Comparison of ENCODE assay signal across 1 cellular context in the genomic region with DNA sequence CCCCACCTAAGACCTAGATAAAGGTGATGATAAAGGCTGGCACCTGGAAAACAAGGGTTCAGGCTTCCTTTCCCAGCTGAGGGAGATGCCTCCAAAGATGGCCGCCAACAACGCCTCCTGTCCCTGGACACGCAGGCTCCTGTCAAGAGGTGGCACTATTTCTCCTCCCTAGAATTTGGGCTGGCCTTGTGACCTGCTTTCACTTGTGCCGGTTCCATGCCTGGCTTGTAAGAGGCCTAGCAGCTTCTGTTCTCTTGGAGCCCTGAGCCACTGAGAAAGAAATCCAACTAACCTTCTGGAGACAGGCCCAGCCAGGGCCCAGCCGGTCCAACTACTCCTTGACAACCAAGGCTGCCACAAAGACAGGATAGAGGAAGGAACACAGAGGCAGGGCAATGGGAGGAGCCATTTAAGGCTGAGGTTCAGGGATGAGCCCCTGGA.
TF ChIP-seq lines count a peak whose summit lies in the region.

No MANE protein-coding gene starts in this region.

TF ChIP-seq in HepG2, 621 proteins besides CTCF, POLR2A, EP300 and RAD21 (continued from another document and continues in another):
- TF ChIP-seq NR2F2 (IDR thresholded peaks at IDR 0.05; ENCODE audit: borderline replicate concordance, low read depth) (no peak), IRX3 (CRISPR knock-in tag; IDR thresholded peaks at IDR 0.05; ENCODE audit: borderline replicate concordance, low read depth) (no peak), ZNF335 (CRISPR knock-in tag; IDR thresholded peaks at IDR 0.05) (peak; percentile 49; the same call in 1 of the 2 replicates), ZBTB7B (CRISPR knock-in tag; IDR thresholded peaks at IDR 0.05) (0 out of 2 replicates have a peak, but pooled peaks have one; percentile 2), GFI1 (CRISPR knock-in tag; IDR thresholded peaks at IDR 0.05; ENCODE audit: borderline replicate concordance) (no peak), SMC3 (IDR thresholded peaks at IDR 0.05; ENCODE audit: low read length) (peak; percentile 99), ZNF274 (CRISPR knock-in tag; IDR thresholded peaks at IDR 0.05) (peak; percentile 35; the same call in 1 of the 2 replicates), MAZ (IDR thresholded peaks at IDR 0.05; ENCODE audit: borderline replicate concordance, low read depth, low read length) (no peak), MAZ (CRISPR knock-in tag; IDR thresholded peaks at IDR 0.05; ENCODE audit: low read depth) (peak; percentile 83), ETV5 (CRISPR knock-in tag; IDR thresholded peaks at IDR 0.05; ENCODE audit: borderline replicate concordance) (peak; percentile 27; the same call in 1 of the 2 replicates), ZNF33B (CRISPR knock-in tag; IDR thresholded peaks at IDR 0.05) (peak; percentile 52; the same call in 1 of the 2 replicates), ZNF333 (CRISPR knock-in tag; IDR thresholded peaks at IDR 0.05; ENCODE audit: borderline replicate concordance) (no peak), ZNF598 (CRISPR knock-in tag; IDR thresholded peaks at IDR 0.05; ENCODE audit: borderline replicate concordance) (0 out of 2 replicates have a peak, but pooled peaks have one; percentile 58), JUN (CRISPR knock-in tag; IDR thresholded peaks at IDR 0.05) (peak; percentile 33; the same call in 1 of the 2 replicates), SOX6 (IDR thresholded peaks at IDR 0.05) (no peak), SOX6 (CRISPR knock-in tag; IDR thresholded peaks at IDR 0.05) (peak; percentile 40; the same call in 1 of the 2 replicates), ZNF292 (CRISPR knock-in tag; IDR thresholded peaks at IDR 0.05; ENCODE audit: borderline replicate concordance, low read depth) (peak; percentile 70; the same call in 1 of the 2 replicates), XRCC5 (optimal IDR thresholded peaks at IDR 0.05; ENCODE audit: low read length) (peak; percentile 88), FOXK2 (IDR thresholded peaks at IDR 0.05) (no peak), ZNF619 (CRISPR knock-in tag; IDR thresholded peaks at IDR 0.05) (no peak), ZNF644 (CRISPR knock-in tag; IDR thresholded peaks at IDR 0.05; ENCODE audit: low read depth) (peak; percentile 91), U2AF2 (IDR thresholded peaks at IDR 0.05; ENCODE audit: low read depth, low read length) (no peak), RARG (CRISPR knock-in tag; IDR thresholded peaks at IDR 0.05; ENCODE audit: low read depth) (no peak), MAFK (conservative IDR thresholded peaks at IDR 0.05 in 1 of 2, IDR thresholded peaks at IDR 0.05 in 1 of 2; ENCODE audit: low read length in 2 of 2) (0 out of 4 replicates have a peak, but pooled peaks of 1 of the 2 experiments have one; percentile 2)
- TF ChIP-seq, protein P1, sequence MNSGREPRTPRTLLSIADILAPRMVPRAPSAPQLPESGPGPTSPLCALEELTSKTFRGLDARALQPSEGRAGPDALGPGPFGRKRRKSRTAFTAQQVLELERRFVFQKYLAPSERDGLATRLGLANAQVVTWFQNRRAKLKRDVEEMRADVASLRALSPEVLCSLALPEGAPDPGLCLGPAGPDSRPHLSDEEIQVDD (CRISPR knock-in tag; IDR thresholded peaks at IDR 0.05; ENCODE audit: borderline replicate concordance), result no peak
- TF ChIP-seq, protein P2, sequence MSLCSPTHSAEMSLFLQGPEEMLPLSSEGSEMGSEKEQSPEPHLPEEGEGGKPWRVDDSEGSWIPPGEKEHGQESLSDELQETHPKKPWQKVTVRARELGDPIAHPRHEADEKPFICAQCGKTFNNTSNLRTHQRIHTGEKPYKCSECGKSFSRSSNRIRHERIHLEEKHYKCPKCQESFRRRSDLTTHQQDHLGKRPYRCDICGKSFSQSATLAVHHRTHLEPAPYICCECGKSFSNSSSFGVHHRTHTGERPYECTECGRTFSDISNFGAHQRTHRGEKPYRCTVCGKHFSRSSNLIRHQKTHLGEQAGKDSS (CRISPR knock-in tag; IDR thresholded peaks at IDR 0.05; ENCODE audit: borderline replicate concordance, low read depth), result peak; percentile 90; the same call in 1 of the 2 replicates
- TF ChIP-seq, protein P3, sequence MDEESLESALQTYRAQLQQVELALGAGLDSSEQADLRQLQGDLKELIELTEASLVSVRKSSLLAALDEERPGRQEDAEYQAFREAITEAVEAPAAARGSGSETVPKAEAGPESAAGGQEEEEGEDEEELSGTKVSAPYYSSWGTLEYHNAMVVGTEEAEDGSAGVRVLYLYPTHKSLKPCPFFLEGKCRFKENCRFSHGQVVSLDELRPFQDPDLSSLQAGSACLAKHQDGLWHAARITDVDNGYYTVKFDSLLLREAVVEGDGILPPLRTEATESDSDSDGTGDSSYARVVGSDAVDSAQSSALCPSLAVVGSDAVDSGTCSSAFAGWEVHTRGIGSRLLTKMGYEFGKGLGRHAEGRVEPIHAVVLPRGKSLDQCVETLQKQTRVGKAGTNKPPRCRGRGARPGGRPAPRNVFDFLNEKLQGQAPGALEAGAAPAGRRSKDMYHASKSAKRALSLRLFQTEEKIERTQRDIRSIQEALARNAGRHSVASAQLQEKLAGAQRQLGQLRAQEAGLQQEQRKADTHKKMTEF (CRISPR knock-in tag; IDR thresholded peaks at IDR 0.05), result peak; percentile 61; the same call in 1 of the 2 replicates
- TF ChIP-seq, protein P4, sequence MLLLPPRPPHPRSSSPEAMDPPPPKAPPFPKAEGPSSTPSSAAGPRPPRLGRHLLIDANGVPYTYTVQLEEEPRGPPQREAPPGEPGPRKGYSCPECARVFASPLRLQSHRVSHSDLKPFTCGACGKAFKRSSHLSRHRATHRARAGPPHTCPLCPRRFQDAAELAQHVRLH (CRISPR knock-in tag; IDR thresholded peaks at IDR 0.05; ENCODE audit: borderline replicate concordance, low read depth), result peak; percentile 91; the same call in 1 of the 2 replicates
- TF ChIP-seq, protein P5, sequence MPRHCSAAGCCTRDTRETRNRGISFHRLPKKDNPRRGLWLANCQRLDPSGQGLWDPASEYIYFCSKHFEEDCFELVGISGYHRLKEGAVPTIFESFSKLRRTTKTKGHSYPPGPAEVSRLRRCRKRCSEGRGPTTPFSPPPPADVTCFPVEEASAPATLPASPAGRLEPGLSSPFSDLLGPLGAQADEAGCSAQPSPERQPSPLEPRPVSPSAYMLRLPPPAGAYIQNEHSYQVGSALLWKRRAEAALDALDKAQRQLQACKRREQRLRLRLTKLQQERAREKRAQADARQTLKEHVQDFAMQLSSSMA (CRISPR knock-in tag; IDR thresholded peaks at IDR 0.05), result no peak
- TF ChIP-seq, protein P6, sequence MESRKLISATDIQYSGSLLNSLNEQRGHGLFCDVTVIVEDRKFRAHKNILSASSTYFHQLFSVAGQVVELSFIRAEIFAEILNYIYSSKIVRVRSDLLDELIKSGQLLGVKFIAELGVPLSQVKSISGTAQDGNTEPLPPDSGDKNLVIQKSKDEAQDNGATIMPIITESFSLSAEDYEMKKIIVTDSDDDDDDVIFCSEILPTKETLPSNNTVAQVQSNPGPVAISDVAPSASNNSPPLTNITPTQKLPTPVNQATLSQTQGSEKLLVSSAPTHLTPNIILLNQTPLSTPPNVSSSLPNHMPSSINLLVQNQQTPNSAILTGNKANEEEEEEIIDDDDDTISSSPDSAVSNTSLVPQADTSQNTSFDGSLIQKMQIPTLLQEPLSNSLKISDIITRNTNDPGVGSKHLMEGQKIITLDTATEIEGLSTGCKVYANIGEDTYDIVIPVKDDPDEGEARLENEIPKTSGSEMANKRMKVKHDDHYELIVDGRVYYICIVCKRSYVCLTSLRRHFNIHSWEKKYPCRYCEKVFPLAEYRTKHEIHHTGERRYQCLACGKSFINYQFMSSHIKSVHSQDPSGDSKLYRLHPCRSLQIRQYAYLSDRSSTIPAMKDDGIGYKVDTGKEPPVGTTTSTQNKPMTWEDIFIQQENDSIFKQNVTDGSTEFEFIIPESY (CRISPR knock-in tag; IDR thresholded peaks at IDR 0.05), result peak; percentile 51; the same call in 1 of the 2 replicates
- TF ChIP-seq, protein P7, sequence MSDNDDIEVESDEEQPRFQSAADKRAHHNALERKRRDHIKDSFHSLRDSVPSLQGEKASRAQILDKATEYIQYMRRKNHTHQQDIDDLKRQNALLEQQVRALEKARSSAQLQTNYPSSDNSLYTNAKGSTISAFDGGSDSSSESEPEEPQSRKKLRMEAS (IDR thresholded peaks at IDR 0.05), result peak; percentile 41; the same call in 1 of the 2 replicates
- TF ChIP-seq, protein P8, sequence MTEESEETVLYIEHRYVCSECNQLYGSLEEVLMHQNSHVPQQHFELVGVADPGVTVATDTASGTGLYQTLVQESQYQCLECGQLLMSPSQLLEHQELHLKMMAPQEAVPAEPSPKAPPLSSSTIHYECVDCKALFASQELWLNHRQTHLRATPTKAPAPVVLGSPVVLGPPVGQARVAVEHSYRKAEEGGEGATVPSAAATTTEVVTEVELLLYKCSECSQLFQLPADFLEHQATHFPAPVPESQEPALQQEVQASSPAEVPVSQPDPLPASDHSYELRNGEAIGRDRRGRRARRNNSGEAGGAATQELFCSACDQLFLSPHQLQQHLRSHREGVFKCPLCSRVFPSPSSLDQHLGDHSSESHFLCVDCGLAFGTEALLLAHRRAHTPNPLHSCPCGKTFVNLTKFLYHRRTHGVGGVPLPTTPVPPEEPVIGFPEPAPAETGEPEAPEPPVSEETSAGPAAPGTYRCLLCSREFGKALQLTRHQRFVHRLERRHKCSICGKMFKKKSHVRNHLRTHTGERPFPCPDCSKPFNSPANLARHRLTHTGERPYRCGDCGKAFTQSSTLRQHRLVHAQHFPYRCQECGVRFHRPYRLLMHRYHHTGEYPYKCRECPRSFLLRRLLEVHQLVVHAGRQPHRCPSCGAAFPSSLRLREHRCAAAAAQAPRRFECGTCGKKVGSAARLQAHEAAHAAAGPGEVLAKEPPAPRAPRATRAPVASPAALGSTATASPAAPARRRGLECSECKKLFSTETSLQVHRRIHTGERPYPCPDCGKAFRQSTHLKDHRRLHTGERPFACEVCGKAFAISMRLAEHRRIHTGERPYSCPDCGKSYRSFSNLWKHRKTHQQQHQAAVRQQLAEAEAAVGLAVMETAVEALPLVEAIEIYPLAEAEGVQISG (CRISPR knock-in tag; IDR thresholded peaks at IDR 0.05), result 0 out of 2 replicates have a peak, but pooled peaks have one; percentile 32
- TF ChIP-seq, protein P9, sequence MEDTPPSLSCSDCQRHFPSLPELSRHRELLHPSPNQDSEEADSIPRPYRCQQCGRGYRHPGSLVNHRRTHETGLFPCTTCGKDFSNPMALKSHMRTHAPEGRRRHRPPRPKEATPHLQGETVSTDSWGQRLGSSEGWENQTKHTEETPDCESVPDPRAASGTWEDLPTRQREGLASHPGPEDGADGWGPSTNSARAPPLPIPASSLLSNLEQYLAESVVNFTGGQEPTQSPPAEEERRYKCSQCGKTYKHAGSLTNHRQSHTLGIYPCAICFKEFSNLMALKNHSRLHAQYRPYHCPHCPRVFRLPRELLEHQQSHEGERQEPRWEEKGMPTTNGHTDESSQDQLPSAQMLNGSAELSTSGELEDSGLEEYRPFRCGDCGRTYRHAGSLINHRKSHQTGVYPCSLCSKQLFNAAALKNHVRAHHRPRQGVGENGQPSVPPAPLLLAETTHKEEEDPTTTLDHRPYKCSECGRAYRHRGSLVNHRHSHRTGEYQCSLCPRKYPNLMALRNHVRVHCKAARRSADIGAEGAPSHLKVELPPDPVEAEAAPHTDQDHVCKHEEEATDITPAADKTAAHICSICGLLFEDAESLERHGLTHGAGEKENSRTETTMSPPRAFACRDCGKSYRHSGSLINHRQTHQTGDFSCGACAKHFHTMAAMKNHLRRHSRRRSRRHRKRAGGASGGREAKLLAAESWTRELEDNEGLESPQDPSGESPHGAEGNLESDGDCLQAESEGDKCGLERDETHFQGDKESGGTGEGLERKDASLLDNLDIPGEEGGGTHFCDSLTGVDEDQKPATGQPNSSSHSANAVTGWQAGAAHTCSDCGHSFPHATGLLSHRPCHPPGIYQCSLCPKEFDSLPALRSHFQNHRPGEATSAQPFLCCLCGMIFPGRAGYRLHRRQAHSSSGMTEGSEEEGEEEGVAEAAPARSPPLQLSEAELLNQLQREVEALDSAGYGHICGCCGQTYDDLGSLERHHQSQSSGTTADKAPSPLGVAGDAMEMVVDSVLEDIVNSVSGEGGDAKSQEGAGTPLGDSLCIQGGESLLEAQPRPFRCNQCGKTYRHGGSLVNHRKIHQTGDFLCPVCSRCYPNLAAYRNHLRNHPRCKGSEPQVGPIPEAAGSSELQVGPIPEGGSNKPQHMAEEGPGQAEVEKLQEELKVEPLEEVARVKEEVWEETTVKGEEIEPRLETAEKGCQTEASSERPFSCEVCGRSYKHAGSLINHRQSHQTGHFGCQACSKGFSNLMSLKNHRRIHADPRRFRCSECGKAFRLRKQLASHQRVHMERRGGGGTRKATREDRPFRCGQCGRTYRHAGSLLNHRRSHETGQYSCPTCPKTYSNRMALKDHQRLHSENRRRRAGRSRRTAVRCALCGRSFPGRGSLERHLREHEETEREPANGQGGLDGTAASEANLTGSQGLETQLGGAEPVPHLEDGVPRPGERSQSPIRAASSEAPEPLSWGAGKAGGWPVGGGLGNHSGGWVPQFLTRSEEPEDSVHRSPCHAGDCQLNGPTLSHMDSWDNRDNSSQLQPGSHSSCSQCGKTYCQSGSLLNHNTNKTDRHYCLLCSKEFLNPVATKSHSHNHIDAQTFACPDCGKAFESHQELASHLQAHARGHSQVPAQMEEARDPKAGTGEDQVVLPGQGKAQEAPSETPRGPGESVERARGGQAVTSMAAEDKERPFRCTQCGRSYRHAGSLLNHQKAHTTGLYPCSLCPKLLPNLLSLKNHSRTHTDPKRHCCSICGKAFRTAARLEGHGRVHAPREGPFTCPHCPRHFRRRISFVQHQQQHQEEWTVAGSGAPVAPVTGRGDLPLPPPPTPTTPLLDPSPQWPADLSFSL (CRISPR knock-in tag; IDR thresholded peaks at IDR 0.05), result no peak
- TF ChIP-seq, protein P10, sequence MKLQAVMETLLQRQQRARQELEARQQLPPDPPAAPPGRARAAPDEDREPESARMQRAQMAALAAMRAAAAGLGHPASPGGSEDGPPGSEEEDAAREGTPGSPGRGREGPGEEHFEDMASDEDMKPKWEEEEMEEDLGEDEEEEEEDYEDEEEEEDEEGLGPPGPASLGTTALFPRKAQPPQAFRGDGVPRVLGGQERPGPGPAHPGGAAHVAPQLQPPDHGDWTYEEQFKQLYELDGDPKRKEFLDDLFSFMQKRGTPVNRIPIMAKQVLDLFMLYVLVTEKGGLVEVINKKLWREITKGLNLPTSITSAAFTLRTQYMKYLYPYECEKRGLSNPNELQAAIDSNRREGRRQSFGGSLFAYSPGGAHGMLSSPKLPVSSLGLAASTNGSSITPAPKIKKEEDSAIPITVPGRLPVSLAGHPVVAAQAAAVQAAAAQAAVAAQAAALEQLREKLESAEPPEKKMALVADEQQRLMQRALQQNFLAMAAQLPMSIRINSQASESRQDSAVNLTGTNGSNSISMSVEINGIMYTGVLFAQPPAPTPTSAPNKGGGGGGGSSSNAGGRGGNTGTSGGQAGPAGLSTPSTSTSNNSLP (IDR thresholded peaks at IDR 0.05; ENCODE audit: low read depth, low read length), result 0 out of 2 replicates have a peak, but pooled peaks have one; percentile 16
- TF ChIP-seq, protein P11, sequence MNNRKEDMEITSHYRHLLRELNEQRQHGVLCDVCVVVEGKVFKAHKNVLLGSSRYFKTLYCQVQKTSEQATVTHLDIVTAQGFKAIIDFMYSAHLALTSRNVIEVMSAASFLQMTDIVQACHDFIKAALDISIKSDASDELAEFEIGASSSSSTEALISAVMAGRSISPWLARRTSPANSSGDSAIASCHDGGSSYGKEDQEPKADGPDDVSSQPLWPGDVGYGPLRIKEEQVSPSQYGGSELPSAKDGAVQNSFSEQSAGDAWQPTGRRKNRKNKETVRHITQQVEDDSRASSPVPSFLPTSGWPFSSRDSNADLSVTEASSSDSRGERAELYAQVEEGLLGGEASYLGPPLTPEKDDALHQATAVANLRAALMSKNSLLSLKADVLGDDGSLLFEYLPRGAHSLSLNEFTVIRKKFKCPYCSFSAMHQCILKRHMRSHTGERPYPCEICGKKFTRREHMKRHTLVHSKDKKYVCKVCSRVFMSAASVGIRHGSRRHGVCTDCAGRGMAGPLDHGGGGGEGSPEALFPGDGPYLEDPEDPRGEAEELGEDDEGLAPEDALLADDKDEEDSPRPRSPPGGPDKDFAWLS (CRISPR knock-in tag; IDR thresholded peaks at IDR 0.05; ENCODE audit: borderline replicate concordance), result peak; percentile 92
